In genomic region chr7:33053716-33054115, GRCh38 we compare ENCODE assay signal across 1 cellular context.
TF ChIP-seq lines count a peak whose summit lies in the region.

No MANE protein-coding gene starts in this region.

TF ChIP-seq in HepG2, 621 proteins besides CTCF, POLR2A, EP300 and RAD21:
- TF ChIP-seq ZNF577 (CRISPR knock-in tag; IDR thresholded peaks at IDR 0.05; ENCODE audit: borderline replicate concordance, low read depth) (no peak), DPF2 (CRISPR knock-in tag; IDR thresholded peaks at IDR 0.05; ENCODE audit: borderline replicate concordance, low read depth) (no peak), ZNF224 (CRISPR knock-in tag; IDR thresholded peaks at IDR 0.05) (no peak), ZNF761 (CRISPR knock-in tag; conservative IDR thresholded peaks at IDR 0.05) (no peak), ERF (CRISPR knock-in tag; IDR thresholded peaks at IDR 0.05) (no peak), KLF15 (CRISPR knock-in tag; IDR thresholded peaks at IDR 0.05; ENCODE audit: borderline replicate concordance) (no peak), SMARCE1 (IDR thresholded peaks at IDR 0.05; ENCODE audit: borderline replicate concordance) (no peak), CEBPG (CRISPR knock-in tag; IDR thresholded peaks at IDR 0.05) (no peak), CENPT (CRISPR knock-in tag; IDR thresholded peaks at IDR 0.05; ENCODE audit: low read depth) (no peak), ZFP1 (CRISPR knock-in tag; IDR thresholded peaks at IDR 0.05) (no peak), CBX1 (IDR thresholded peaks at IDR 0.05; ENCODE audit: low read depth) (no peak), ZNF547 (CRISPR knock-in tag; IDR thresholded peaks at IDR 0.05) (no peak), ZNF557 (CRISPR knock-in tag; IDR thresholded peaks at IDR 0.05) (no peak)
